In the genomic region with DNA sequence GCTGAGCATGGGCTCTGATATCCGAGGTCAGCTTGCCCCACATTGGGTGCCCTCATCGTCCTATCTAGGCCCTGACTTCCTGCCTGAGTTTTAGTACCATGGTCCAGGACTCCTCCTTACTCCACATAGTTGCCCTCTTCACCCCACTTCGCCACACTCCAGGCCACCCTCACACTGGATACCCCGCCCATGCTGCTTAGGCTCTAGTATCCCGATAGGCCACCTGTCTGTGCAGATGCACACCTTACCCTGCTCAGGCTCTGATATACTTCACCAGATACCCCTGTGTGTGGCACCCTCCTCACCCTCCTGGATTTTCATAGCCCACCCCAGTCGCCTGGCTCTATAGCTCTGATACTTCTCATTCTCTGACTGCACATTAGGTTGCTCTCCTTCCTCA, we compare ENCODE assay signal across 18 cellular contexts.
DNase-seq lines count a peak whose midpoint lies in the region; ATAC-seq and TF ChIP-seq lines count a peak whose summit lies in the region.
"Had no signal": no experiment of that assay in that cellular context is flagged by ENCODE, and none has a peak within 500 bp of the region (broad histone marks: within the 10 kb centered on the region; RNA-seq: fewer than 3 reads in every experiment).

No MANE protein-coding gene starts in this region.

- no peaks in the 10 kb centered on the region for H3K4me1 ChIP-seq in H9 (ENCODE audit: insufficient read depth, low read length)
- no peaks in the 10 kb centered on the region for H3K4me1 ChIP-seq in trophoblast cell (ENCODE audit: control insufficient read depth in 1 of 2, insufficient read depth in 2 of 2, low read length in 2 of 2)

- H4K5ac ChIP-seq in H9 (ENCODE audit: insufficient read length, low read depth, low read length): no peak overlapping the region

- TF ChIP-seq CTCF in H9 (conservative IDR thresholded peaks at IDR 0.05): no peak

- no peaks in the 10 kb centered on the region for H3K9me3 ChIP-seq in H9 (ENCODE audit: control insufficient read depth, low read depth, low read length)
- H3K9me3 ChIP-seq in trophoblast cell (ENCODE audit: insufficient read depth, low read depth, low read length): no peaks in the 10 kb centered on the region
- H3K9me3 ChIP-seq: BE2C had no signal

- intact Hi-C loops in Right ventricle myocardium superior (cut with DNase I): no loop called here

- H3K27me3 Mint-ChIP-seq in H9 (ENCODE audit: low read depth): no peaks in the 10 kb centered on the region
- H3K27me3 Mint-ChIP-seq in stimulated activated naive CD8-positive, alpha-beta T cell treated with anti-CD3 and anti-CD28 coated beads, Interleukin-15, amount 100 ng/mL, for 72 hours: peaks cover 9% of the 10 kb centered on the region
- no peaks in the 10 kb centered on the region for H3K27me3 Mint-ChIP-seq in activated T-cell treated with anti-CD3 and anti-CD28 coated beads, Interleukin-2, amount 50 U/mL, for 72 hours (ENCODE audit: low read depth)
- H3K27me3 Mint-ChIP-seq: CD4-positive, CD25-positive, alpha-beta regulatory T cell had no signal

- H3T11ph ChIP-seq in H9 (ENCODE audit: low read length): no peak overlapping the region

- no peak overlapping the region for H3K56ac ChIP-seq in H9 (ENCODE audit: insufficient read length, low read depth, low read length)

- no peak overlapping the region for H2BK20ac ChIP-seq in H9 (ENCODE audit: low read depth, low read length, poor library complexity, severe bottlenecking)

- no peaks in the 10 kb centered on the region for H3K4me1 Mint-ChIP-seq in H9
- H3K4me1 Mint-ChIP-seq in stimulated activated naive CD8-positive, alpha-beta T cell treated with anti-CD3 and anti-CD28 coated beads, Interleukin-15, amount 100 ng/mL, for 72 hours: no peaks in the 10 kb centered on the region
- H3K4me1 Mint-ChIP-seq in activated T-cell treated with anti-CD3 and anti-CD28 coated beads, Interleukin-2, amount 50 U/mL, for 72 hours (ENCODE audit: low read depth): no peaks in the 10 kb centered on the region
- H3K4me1 Mint-ChIP-seq: CD4-positive, CD25-positive, alpha-beta regulatory T cell; CD8-positive, alpha-beta memory T cell; GM23338 had no signal

- no peak overlapping the region for H2AFZ ChIP-seq in H9 (ENCODE audit: low read length)
- no peak overlapping the region for H2AFZ ChIP-seq in trophoblast cell (ENCODE audit: insufficient read depth, low read length, poor library complexity)
- H2AFZ ChIP-seq: GM23338 had no signal

- H2BK5ac ChIP-seq in H9 (ENCODE audit: insufficient read length, low read length) (no peak overlapping the region), trophoblast cell (ENCODE audit: low read depth, low read length, poor library complexity) (no peak overlapping the region)

- H3K9me3 Mint-ChIP-seq in H9: peaks cover 0 to 3% of the 10 kb centered on the region in 2 experiments; a peak in 2 of 5 replicates
- no peaks in the 10 kb centered on the region for H3K9me3 Mint-ChIP-seq in stimulated activated naive CD8-positive, alpha-beta T cell treated with anti-CD3 and anti-CD28 coated beads, Interleukin-15, amount 100 ng/mL, for 72 hours
- H3K9me3 Mint-ChIP-seq in activated T-cell treated with anti-CD3 and anti-CD28 coated beads, Interleukin-2, amount 50 U/mL, for 72 hours: peaks cover 0 to 1% of the 10 kb centered on the region in 2 donors
- H3K9me3 Mint-ChIP-seq: GM23338 had no signal

- H3K79me2 ChIP-seq in H9 (ENCODE audit: insufficient read depth, low read length) (no peaks in the 10 kb centered on the region), trophoblast cell (ENCODE audit: control insufficient read depth, insufficient read depth, low read length, poor library complexity) (no peaks in the 10 kb centered on the region)

- no peaks in the 10 kb centered on the region for H4K20me1 ChIP-seq in H9 (ENCODE audit: control insufficient read depth, insufficient read depth, insufficient read length)

- H3K36me3 ChIP-seq in trophoblast cell (ENCODE audit: control insufficient read depth in 1 of 2, insufficient read depth in 2 of 2, low read length in 2 of 2): no peaks in the 10 kb centered on the region
- H3K36me3 ChIP-seq: BE2C had no signal

- H3K79me1 ChIP-seq in H9 (ENCODE audit: insufficient read depth, low read depth, low read length, poor library complexity, severe bottlenecking) (no peaks in the 10 kb centered on the region), trophoblast cell (ENCODE audit: low read length) (no peaks in the 10 kb centered on the region)

- H3K4me2 ChIP-seq in H9 (ENCODE audit: insufficient read depth, insufficient read length, low read length) (no peak overlapping the region), trophoblast cell (ENCODE audit: low read length) (no peak overlapping the region)
- H3K4me2 ChIP-seq: GM23338 had no signal

- no peak overlapping the region for H3K18ac ChIP-seq in H9 (ENCODE audit: insufficient read length, low read depth, low read length)
- no peak overlapping the region for H3K18ac ChIP-seq in trophoblast cell (ENCODE audit: low read length)

- no peak overlapping the region for H2BK120ac ChIP-seq in H9 (ENCODE audit: low read depth, low read length, poor library complexity, severe bottlenecking)
- no peak overlapping the region for H2BK120ac ChIP-seq in trophoblast cell (ENCODE audit: insufficient read depth, low read length, poor library complexity)

- H3K36me3 Mint-ChIP-seq in H9 (ENCODE audit: insufficient read depth in 1 of 3, low read depth in 3 of 3): peaks cover 4 to 14% (median 12%) of the 10 kb centered on the region in 3 experiments
- H3K36me3 Mint-ChIP-seq in activated T-cell treated with anti-CD3 and anti-CD28 coated beads, Interleukin-2, amount 50 U/mL, for 72 hours (ENCODE audit: insufficient read depth in 2 of 2): no peaks in the 10 kb centered on the region
- H3K36me3 Mint-ChIP-seq: CD4-positive, CD25-positive, alpha-beta regulatory T cell; CD8-positive, alpha-beta memory T cell had no signal

- H2BK12ac ChIP-seq in H9 (ENCODE audit: insufficient read length, low read depth, low read length): no peak overlapping the region
- H2BK12ac ChIP-seq in trophoblast cell (ENCODE audit: low read length): no peak overlapping the region

- H2BK15ac ChIP-seq in H9 (ENCODE audit: low read depth, low read length): no peak overlapping the region

- peak; percentile 31 for ATAC-seq in stimulated activated naive CD8-positive, alpha-beta T cell treated with anti-CD3 and anti-CD28 coated beads, Interleukin-15, amount 100 ng/mL, for 72 hours
- ATAC-seq in Right ventricle myocardium superior (ENCODE audit: poor library complexity): no peak
- ATAC-seq in activated T-cell treated with anti-CD3 and anti-CD28 coated beads, Interleukin-2, amount 50 U/mL, for 72 hours (replicated peaks in 1 of 2): no peak
- ATAC-seq: GM23338 had no signal

- H4K8ac ChIP-seq in H9 (replicated peaks; ENCODE audit: insufficient read length, low read depth, low read length) (no peak overlapping the region), trophoblast cell (ENCODE audit: low read depth, low read length) (no peak overlapping the region)

- no peaks in the 10 kb centered on the region for H3K23me2 ChIP-seq in H9 (ENCODE audit: insufficient read length, low read depth, low read length, poor library complexity, severe bottlenecking)

- H4K91ac ChIP-seq in H9 (ENCODE audit: insufficient read length, low read depth, low read length) (no peak overlapping the region), trophoblast cell (ENCODE audit: low read depth, low read length) (no peak overlapping the region)

- H2AK5ac ChIP-seq in H9 (ENCODE audit: insufficient read length, low read length) (no peak overlapping the region), trophoblast cell (ENCODE audit: low read length) (no peak overlapping the region)

- H3K27ac ChIP-seq in H9 (ENCODE audit: insufficient read length, low read depth, low read length) (no peak overlapping the region), trophoblast cell (ENCODE audit: low read depth, low read length) (no peak overlapping the region)

- WGBS in H9 (ENCODE audit: extremely low coverage, insufficient read length, low lambda C conversion rate): no CpG with 5 or more reads among the region's 6 CpGs
- WGBS in trophoblast cell (ENCODE audit: extremely low coverage, insufficient coverage, insufficient read length): no CpG with 5 or more reads among the region's 6 CpGs

- H3K27me3 ChIP-seq in H9 (ENCODE audit: insufficient read depth, low read length) (no peaks in the 10 kb centered on the region), trophoblast cell (ENCODE audit: insufficient read depth, low read length) (no peaks in the 10 kb centered on the region)
- H3K27me3 ChIP-seq: BE2C had no signal

- no peak overlapping the region for H3K4me3 Mint-ChIP-seq in H9
- no peak overlapping the region for H3K4me3 Mint-ChIP-seq in stimulated activated naive CD8-positive, alpha-beta T cell treated with anti-CD3 and anti-CD28 coated beads, Interleukin-15, amount 100 ng/mL, for 72 hours
- no peak overlapping the region for H3K4me3 Mint-ChIP-seq in activated T-cell treated with anti-CD3 and anti-CD28 coated beads, Interleukin-2, amount 50 U/mL, for 72 hours
- H3K4me3 Mint-ChIP-seq: CD4-positive, CD25-positive, alpha-beta regulatory T cell; CD8-positive, alpha-beta memory T cell; GM23338 had no signal

- H3K4ac ChIP-seq in H9 (ENCODE audit: low read depth, low read length) (no peak overlapping the region), trophoblast cell (ENCODE audit: low read depth, low read length) (no peak overlapping the region)

- DNase-seq in H9: no peak
- no peak for DNase-seq in trophoblast cell
- DNase-seq in stimulated activated naive CD8-positive, alpha-beta T cell treated with anti-CD3 and anti-CD28 coated beads, Interleukin-15, amount 100 ng/mL, for 72 hours: no peak
- no peak for DNase-seq in NCI-H2196 (lab: John Stamatoyannopoulos, UW; ENCODE audit: unreplicated experiment)
- no peak for DNase-seq in Right ventricle myocardium superior
- DNase-seq in activated T-cell treated with anti-CD3 and anti-CD28 coated beads, Interleukin-2, amount 50 U/mL, for 72 hours: no peak
- no peak for DNase-seq in effector CD4-positive, alpha-beta T cell
- DNase-seq: ACHN; BE2C; C1 segment of cervical spinal cord; CD4-positive, CD25-positive, alpha-beta regulatory T cell; CD8-positive, alpha-beta memory T cell; COR-L47; DMS153; DMS79; GDM1; H7 had no signal

- peak overlapping the region; percentile 7 for H3K4me3 ChIP-seq in trophoblast cell (ENCODE audit: low read depth, low read length)
- H3K4me3 ChIP-seq: GM23338 had no signal

- H3K23ac ChIP-seq in H9 (ENCODE audit: insufficient read length, low read depth, low read length) (no peak overlapping the region), trophoblast cell (ENCODE audit: low read length) (no peak overlapping the region)

- H3K9ac ChIP-seq in H9 (ENCODE audit: extremely low read depth, insufficient read length, low read length) (no peak overlapping the region), trophoblast cell (ENCODE audit: low read length) (no peak overlapping the region)

- peak overlapping the region in 2 of 3 experiments; percentile 26 to 50; a peak in 2 of 7 replicates for H3K27ac Mint-ChIP-seq in H9
- H3K27ac Mint-ChIP-seq in stimulated activated naive CD8-positive, alpha-beta T cell treated with anti-CD3 and anti-CD28 coated beads, Interleukin-15, amount 100 ng/mL, for 72 hours: no peak overlapping the region
- H3K27ac Mint-ChIP-seq in activated T-cell treated with anti-CD3 and anti-CD28 coated beads, Interleukin-2, amount 50 U/mL, for 72 hours: no peak overlapping the region
- H3K27ac Mint-ChIP-seq: CD4-positive, CD25-positive, alpha-beta regulatory T cell; CD8-positive, alpha-beta memory T cell; GM23338 had no signal

- no peak overlapping the region for H4K12ac ChIP-seq in trophoblast cell (ENCODE audit: low read depth, low read length)

- H3K14ac ChIP-seq in H9 (ENCODE audit: insufficient read depth, low read length) (no peak overlapping the region; the same call in 1 of the 2 replicates), trophoblast cell (ENCODE audit: low read length) (no peak overlapping the region)

Comparison
In these comparisons a context has a peak if more than half of its experiments do, and no peak if none do; other contexts are left out.
1. H3K27ac Mint-ChIP-seq: peak in H9 (2 of 3); none in stimulated activated naive CD8-positive, alpha-beta T cell treated with anti-CD3 and anti-CD28 coated beads, Interleukin-15, amount 100 ng/mL, for 72 hours (0 of 2) and activated T-cell treated with anti-CD3 and anti-CD28 coated beads, Interleukin-2, amount 50 U/mL, for 72 hours (single experiment).